ENCODE assay signal across 2 cellular contexts in the genomic region with DNA sequence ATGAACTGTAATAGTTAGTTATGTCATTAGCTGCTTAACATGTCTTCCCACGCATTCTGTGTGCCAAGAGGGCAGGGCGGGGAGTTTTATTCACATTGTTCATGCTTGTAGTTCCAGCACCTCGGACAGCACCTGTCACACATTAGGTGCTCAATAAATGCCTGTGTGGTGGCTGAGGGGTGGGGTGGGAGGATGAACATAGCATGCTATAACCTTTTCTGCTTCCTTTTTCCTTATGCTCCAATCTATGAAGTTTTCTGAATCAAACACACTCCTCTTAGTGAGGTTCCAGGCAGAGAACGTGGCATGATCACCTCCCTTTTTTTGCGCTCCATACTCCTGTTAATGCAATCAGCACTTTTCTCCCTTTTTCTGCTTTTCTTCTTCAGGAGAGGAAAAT.
TF ChIP-seq lines count a peak whose summit lies in the region.

No MANE protein-coding gene starts in this region.

TF ChIP-seq in A549, 52 proteins besides CTCF, POLR2A, EP300 and RAD21:
- TF ChIP-seq, protein P1, sequence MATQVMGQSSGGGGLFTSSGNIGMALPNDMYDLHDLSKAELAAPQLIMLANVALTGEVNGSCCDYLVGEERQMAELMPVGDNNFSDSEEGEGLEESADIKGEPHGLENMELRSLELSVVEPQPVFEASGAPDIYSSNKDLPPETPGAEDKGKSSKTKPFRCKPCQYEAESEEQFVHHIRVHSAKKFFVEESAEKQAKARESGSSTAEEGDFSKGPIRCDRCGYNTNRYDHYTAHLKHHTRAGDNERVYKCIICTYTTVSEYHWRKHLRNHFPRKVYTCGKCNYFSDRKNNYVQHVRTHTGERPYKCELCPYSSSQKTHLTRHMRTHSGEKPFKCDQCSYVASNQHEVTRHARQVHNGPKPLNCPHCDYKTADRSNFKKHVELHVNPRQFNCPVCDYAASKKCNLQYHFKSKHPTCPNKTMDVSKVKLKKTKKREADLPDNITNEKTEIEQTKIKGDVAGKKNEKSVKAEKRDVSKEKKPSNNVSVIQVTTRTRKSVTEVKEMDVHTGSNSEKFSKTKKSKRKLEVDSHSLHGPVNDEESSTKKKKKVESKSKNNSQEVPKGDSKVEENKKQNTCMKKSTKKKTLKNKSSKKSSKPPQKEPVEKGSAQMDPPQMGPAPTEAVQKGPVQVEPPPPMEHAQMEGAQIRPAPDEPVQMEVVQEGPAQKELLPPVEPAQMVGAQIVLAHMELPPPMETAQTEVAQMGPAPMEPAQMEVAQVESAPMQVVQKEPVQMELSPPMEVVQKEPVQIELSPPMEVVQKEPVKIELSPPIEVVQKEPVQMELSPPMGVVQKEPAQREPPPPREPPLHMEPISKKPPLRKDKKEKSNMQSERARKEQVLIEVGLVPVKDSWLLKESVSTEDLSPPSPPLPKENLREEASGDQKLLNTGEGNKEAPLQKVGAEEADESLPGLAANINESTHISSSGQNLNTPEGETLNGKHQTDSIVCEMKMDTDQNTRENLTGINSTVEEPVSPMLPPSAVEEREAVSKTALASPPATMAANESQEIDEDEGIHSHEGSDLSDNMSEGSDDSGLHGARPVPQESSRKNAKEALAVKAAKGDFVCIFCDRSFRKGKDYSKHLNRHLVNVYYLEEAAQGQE (IDR thresholded peaks at IDR 0.05) = peak; percentile 81
- no peak for TF ChIP-seq MAZ (IDR thresholded peaks at IDR 0.05; ENCODE audit: borderline replicate concordance, low read depth, low read length)

TF ChIP-seq in HEK293, 187 proteins besides CTCF, POLR2A, EP300 and RAD21 (continued from another document):
- TF ChIP-seq, protein P1 (tag by site-specific recombination; IDR thresholded peaks at IDR 0.05) = peak; percentile 94
